ENCODE assay signal across 1 cellular context in genomic region chr7:73432676-73433075, GRCh38.
TF ChIP-seq lines count a peak whose summit lies in the region.

No MANE protein-coding gene starts in this region.

TF ChIP-seq in IMR-90, 13 proteins besides CTCF, POLR2A, EP300 and RAD21 (continued from another document):
- TF ChIP-seq MAZ (IDR thresholded peaks at IDR 0.05; ENCODE audit: borderline replicate concordance, low read depth, low read length) = no peak
- no peak for TF ChIP-seq ELK1 (IDR thresholded peaks at IDR 0.05; ENCODE audit: borderline replicate concordance, low read depth, low read length)
- no peak for TF ChIP-seq NFE2L2 (IDR thresholded peaks at IDR 0.05; ENCODE audit: low read depth, low read length)
- TF ChIP-seq FOS (IDR thresholded peaks at IDR 0.05; ENCODE audit: low read depth, low read length) = no peak
- no peak for TF ChIP-seq USF2 (IDR thresholded peaks at IDR 0.05; ENCODE audit: low read depth, low read length)
